15 cellular contexts compared by ENCODE assay signal in the genomic region with DNA sequence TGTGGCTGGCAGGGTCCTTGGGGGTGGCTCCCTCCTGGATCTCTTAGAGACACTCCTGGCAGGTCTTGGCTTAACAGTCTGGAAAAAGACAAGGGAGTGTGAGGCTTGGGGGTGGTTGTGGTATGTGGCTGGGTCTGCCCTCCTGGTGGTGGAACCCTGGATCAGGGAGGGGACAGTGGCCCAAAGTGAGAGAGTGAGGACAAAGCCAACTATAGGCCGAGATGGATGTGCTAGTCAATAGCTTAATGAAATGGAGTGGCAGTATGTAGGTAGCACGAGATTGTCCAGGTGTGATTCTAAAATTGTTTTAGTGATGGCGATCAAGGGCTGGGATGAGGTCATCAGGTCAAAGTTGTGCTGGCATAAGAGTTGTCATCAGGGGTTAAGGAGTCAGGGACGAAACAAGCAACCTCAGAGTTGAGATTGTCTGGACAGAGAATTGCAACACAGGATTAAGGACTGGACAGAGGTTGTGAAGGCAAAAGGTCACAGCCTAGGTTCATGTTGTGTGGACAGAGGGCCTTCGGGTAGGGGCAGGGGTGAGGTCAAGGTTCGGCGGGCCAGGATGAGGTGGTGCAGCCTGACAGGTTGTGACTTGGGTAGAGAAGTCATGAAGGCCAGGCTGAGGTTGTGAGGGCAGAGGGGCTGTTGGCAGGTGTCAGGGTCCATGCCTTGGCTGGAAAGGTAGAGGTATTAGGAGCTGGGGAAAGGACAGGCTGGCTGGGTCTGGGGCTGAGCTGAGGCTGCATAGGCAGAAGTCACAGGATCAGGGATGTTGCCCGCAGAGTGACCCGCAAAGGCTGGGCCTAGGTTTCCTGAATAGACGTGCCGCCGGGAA. TPM values are rescaled to one million over a fixed set of nuclear protein-coding genes. Genes with fewer than 3 reads are reported as not detected.
DNase-seq lines count a peak whose midpoint lies in the region; ATAC-seq and TF ChIP-seq lines count a peak whose summit lies in the region.
"Had no signal": no experiment of that assay in that cellular context is flagged by ENCODE, and none has a peak within 500 bp of the region (broad histone marks: within the 10 kb centered on the region; RNA-seq: fewer than 3 reads in every experiment).

No MANE protein-coding gene starts in this region.

- H3K36me3 Mint-ChIP-seq in naive thymus-derived CD8-positive, alpha-beta T cell, result no peaks in the 10 kb centered on the region

- TF ChIP-seq CTCF in C4-2B (conservative IDR thresholded peaks at IDR 0.05), result no peak
- TF ChIP-seq CTCF in GM13977 (IDR thresholded peaks at IDR 0.05; ENCODE audit: extremely low read depth, insufficient read depth, missing control alignments), result no peak

- H3K4me1 Mint-ChIP-seq in naive thymus-derived CD8-positive, alpha-beta T cell, result peaks cover 34 to 64% (median 58%) of the 10 kb centered on the region in 4 donors

- peak overlapping the region; percentile 78 to 96 (median 91) for H3K4me3 Mint-ChIP-seq in naive thymus-derived CD8-positive, alpha-beta T cell

- DNase-seq in GM13977 (ENCODE audit: low spot score) (peak; percentile 4), adipocyte (ENCODE audit: low read depth) (no peak), kidney tubule cell (ENCODE audit: low spot score) (no peak), iPS-NIHi7 (ENCODE audit: extremely low spot score) (no peak), posterior vena cava (ENCODE audit: low spot score) (no peak), activated gamma-delta T cell treated with Interleukin-2 at 50 U/mL for 16 hours (no peak)
- no peak for DNase-seq in naive thymus-derived CD8-positive, alpha-beta T cell
- DNase-seq: COR-L47, heart right ventricle, Karpas-422, mesendoderm, OCI-M1 had no signal

- POLR2A ChIA-PET in naive thymus-derived CD8-positive, alpha-beta T cell (lab: Charles Lee), result interaction anchor here (0.5 to 6.4 kb wide), 6 partner anchors 10 to 90 kb away, joined by 3 to 69 read pairs (median 6); partner anchors contain the start of genes AKAP8, AKAP8L and PGLYRP2

- peaks cover 24% of the 10 kb centered on the region for H3K27me3 ChIP-seq in adipocyte (replicated peaks; ENCODE audit: control insufficient read depth, insufficient read depth, low read length)

- no peaks in the 10 kb centered on the region for H3K27me3 Mint-ChIP-seq in naive thymus-derived CD8-positive, alpha-beta T cell

- H3K9ac ChIP-seq in adipocyte (ENCODE audit: low read length), result no peak overlapping the region

- H3K9me3 ChIP-seq in adipocyte (ENCODE audit: control insufficient read depth, low read length), result peaks cover 7% of the 10 kb centered on the region

- peak overlapping the region; percentile 22 to 94 (median 74) for H3K27ac Mint-ChIP-seq in naive thymus-derived CD8-positive, alpha-beta T cell

- peaks cover 26% of the 10 kb centered on the region for H3K4me1 ChIP-seq in adipocyte (ENCODE audit: control insufficient read depth, insufficient read depth, low read length)

- intact Hi-C loops in posterior vena cava (cut with DNase I), result loop anchor here in 1 of 2 donors (10.0 kb wide), 1 partner anchor 86 kb away; no protein-coding TSS in a partner anchor

- no peaks in the 10 kb centered on the region for H3K36me3 ChIP-seq in adipocyte (ENCODE audit: control insufficient read depth, insufficient read depth, low read length, severe bottlenecking)
- H3K36me3 ChIP-seq: heart right ventricle had no signal

- no peaks in the 10 kb centered on the region for H3K9me3 Mint-ChIP-seq in naive thymus-derived CD8-positive, alpha-beta T cell

- H3K4me3 ChIP-seq in adipocyte (ENCODE audit: low read length), result peak overlapping the region; percentile 76

- no peak for ATAC-seq in naive thymus-derived CD8-positive, alpha-beta T cell
- ATAC-seq: HCT116 had no signal

- peak overlapping the region; percentile 82 for H3K27ac ChIP-seq in C4-2B
- H3K27ac ChIP-seq: dorsolateral prefrontal cortex had no signal

- in situ Hi-C loops in GM13977 (cut with MboI; ENCODE audit: low pct_unique_long_range_greater_than_20kb, low sequenced_read_pairs, unreplicated experiment), result no loop called here

RNA-seq across cellular contexts. Expression of gene RASAL3, which starts 4.5 kb away (rescaled TPM):
- total RNA-seq in naive thymus-derived CD8-positive, alpha-beta T cell, result 100 to 1,000 TPM; 218 TPM
- polyA plus RNA-seq in naive thymus-derived CD8-positive, alpha-beta T cell, result 100 to 1,000 TPM in 1 of 3 donors, 10 to 100 TPM in 2; 50.5 to 159 (median 98.9) TPM
- 1 to 10 TPM; 2.3 to 3.7 TPM for total RNA-seq in posterior vena cava

RNA-seq across cellular contexts. Expression of gene PGLYRP2, which starts 10.4 kb away (rescaled TPM):
- under 1 TPM; 0.69 to 0.70 TPM for total RNA-seq in naive thymus-derived CD8-positive, alpha-beta T cell
- polyA plus RNA-seq in naive thymus-derived CD8-positive, alpha-beta T cell, result under 1 TPM; 0.37 to 0.72 (median 0.42) TPM
- total RNA-seq in posterior vena cava, result not detected
- total RNA-seq: heart right ventricle had no signal
- polyA plus RNA-seq: heart right ventricle had no signal

RNA-seq across cellular contexts. Expression of gene WIZ, which starts 19.1 kb away (rescaled TPM):
- 10 to 100 TPM; 30.3 to 32.6 TPM for total RNA-seq in naive thymus-derived CD8-positive, alpha-beta T cell
- polyA plus RNA-seq in naive thymus-derived CD8-positive, alpha-beta T cell, result 1 to 10 TPM in 1 of 3 donors, under 1 TPM in 2; 0.57 to 2.0 (median 0.75) TPM
- total RNA-seq in posterior vena cava, result 10 to 100 TPM; 33.2 to 44.2 TPM

RNA-seq across cellular contexts. Expression of gene CYP4F22, which starts 39.4 kb away (rescaled TPM):
- total RNA-seq in naive thymus-derived CD8-positive, alpha-beta T cell, result under 1 TPM; 0.36 to 0.68 TPM
- polyA plus RNA-seq in naive thymus-derived CD8-positive, alpha-beta T cell, result 1 to 10 TPM in 2 of 3 donors, under 1 TPM in 1; 0.67 to 1.7 (median 1.4) TPM
- total RNA-seq in posterior vena cava, result not detected
- total RNA-seq: heart right ventricle had no signal
- polyA plus RNA-seq: heart right ventricle had no signal

RNA-seq across cellular contexts. Expression of gene AKAP8L, which starts 50.1 kb away (rescaled TPM):
- 100 to 1,000 TPM; 231 to 232 TPM for total RNA-seq in naive thymus-derived CD8-positive, alpha-beta T cell
- polyA plus RNA-seq in naive thymus-derived CD8-positive, alpha-beta T cell, result 10 to 100 TPM; 38.7 to 80.7 (median 40.6) TPM
- total RNA-seq in posterior vena cava, result 10 to 100 TPM; 52.6 to 65.7 TPM

Comparison
In these comparisons a context has a peak if more than half of its experiments do, and no peak if none do; other contexts are left out.
1. RNA of gene RASAL3, which starts 4.5 kb away (total RNA-seq): 218 TPM in naive thymus-derived CD8-positive, alpha-beta T cell; 2.3 to 3.7 TPM in posterior vena cava; every median in the first group is over 10 times any median in the second.